Comparison of ENCODE assay signal across 22 cellular contexts in the genomic region with DNA sequence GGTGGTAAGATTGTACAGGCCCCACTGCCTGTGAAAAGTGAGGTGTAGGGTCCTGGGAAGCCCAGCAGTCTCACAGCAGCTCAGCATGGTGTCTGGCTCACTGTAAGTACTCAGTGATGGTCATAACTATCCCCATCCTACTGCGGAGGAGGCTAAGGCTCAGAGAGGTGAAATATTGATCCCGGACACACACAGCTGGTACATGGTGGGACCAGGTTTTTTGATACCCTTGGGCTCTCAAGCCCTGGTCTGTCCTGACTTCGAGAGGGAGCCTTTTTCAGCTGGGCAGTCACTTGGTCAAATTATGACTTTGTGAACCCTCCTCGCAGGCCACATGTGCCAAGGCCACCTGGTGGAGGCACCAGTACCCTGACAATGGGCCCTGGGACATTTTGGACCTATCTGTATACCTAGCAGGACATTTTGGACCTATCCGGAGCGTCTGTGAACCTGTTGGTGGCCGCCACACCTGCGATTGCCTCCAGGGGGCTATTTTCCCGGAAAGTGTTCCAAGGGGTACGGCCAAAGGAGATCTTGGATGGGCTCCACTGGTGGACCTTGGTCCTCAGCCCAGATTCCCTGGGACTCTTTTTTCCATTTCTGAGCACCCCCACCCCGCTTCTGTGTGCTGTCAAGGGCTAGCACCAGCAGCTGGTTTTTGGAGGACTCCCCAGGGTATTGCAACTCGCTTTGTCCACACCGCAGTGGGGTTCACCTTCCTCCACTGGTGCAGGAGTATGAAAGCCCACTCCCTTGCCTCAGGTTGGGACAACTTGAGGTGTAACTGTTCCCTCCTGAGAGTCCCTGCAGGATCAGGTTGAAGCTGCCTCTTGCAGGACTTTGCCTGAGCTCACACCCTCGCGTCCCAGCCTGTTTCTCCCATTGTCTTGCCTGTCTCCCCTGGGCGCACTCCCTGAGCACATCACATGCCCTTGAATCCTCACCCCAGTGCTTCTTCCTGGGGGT.
A peak's percentile ranks its signal among the peaks of the same experiment; 100 is the strongest.
DNase-seq lines count a peak whose midpoint lies in the region; ATAC-seq, FAIRE-seq and TF ChIP-seq lines count a peak whose summit lies in the region.
"Had no signal": no experiment of that assay in that cellular context is flagged by ENCODE, and none has a peak within 500 bp of the region (broad histone marks: within the 10 kb centered on the region; RNA-seq: fewer than 3 reads in every experiment).

No MANE protein-coding gene starts in this region.

- peaks cover 29% of the 10 kb centered on the region for H3F3A ChIP-seq in neural progenitor cell (ENCODE audit: low read depth)

- H3K4me3 Mint-ChIP-seq in Caco-2 (ENCODE audit: unreplicated experiment) = no peak overlapping the region
- H3K4me3 Mint-ChIP-seq in neural progenitor cell = peak overlapping the region; percentile 53
- H3K4me3 Mint-ChIP-seq: activated CD4-positive, alpha-beta T cell treated with anti-CD3 and anti-CD28 coated beads, Interleukin-2, amount 10 ng/mL, durations not matched to agents 24 days and 14 days; activated naive CD4-positive, alpha-beta T cell treated with anti-CD3 and anti-CD28 coated beads, Interleukin-2, amount 50 U/mL, for 24 hours; activated T-cell treated with anti-CD3 and anti-CD28 coated beads, Interleukin-2, amount 50 U/mL, for 24 hours had no signal

- no peak overlapping the region for H3K4me2 ChIP-seq in HCT116 (ENCODE audit: low read length)
- no peak overlapping the region for H3K4me2 ChIP-seq in H1 (ENCODE audit: insufficient read depth in 1 of 2, low read depth in 2 of 2, low read length in 2 of 2)
- no peak overlapping the region for H3K4me2 ChIP-seq in neural progenitor cell

- no peak overlapping the region for H4K8ac ChIP-seq in H1 (ENCODE audit: extremely low read depth, insufficient read depth, low read length)

- no peak for FAIRE-seq in H1 (lab: Jason Lieb, UNC)
- FAIRE-seq: G401.6, H54 had no signal

- H3K36me3 Mint-ChIP-seq in Caco-2 (ENCODE audit: insufficient read depth, unreplicated experiment) = peaks cover 5% of the 10 kb centered on the region
- no peaks in the 10 kb centered on the region for H3K36me3 Mint-ChIP-seq in neural progenitor cell
- H3K36me3 Mint-ChIP-seq: activated naive CD4-positive, alpha-beta T cell treated with anti-CD3 and anti-CD28 coated beads, Interleukin-2, amount 50 U/mL, for 24 hours; brain had no signal

- H3K9ac ChIP-seq in HCT116 (ENCODE audit: low read length) = no peak overlapping the region
- H3K9ac ChIP-seq in H1 (replicated peaks in 1 of 4; ENCODE audit: extremely low read depth in 1 of 4, low read depth in 3 of 4, low read length in 3 of 4) = no peak overlapping the region
- H3K9ac ChIP-seq in neural progenitor cell = no peak overlapping the region

- no TSS peak for BruUV-seq in Caco-2 (replicated peaks; lab: Mats Ljungman, UMichigan)
- BruUV-seq in HCT116 (replicated peaks; lab: Mats Ljungman, UMichigan) = no TSS peak

- peak overlapping the region; percentile 24 for H3K27ac Mint-ChIP-seq in Caco-2 (ENCODE audit: unreplicated experiment)
- H3K27ac Mint-ChIP-seq in neural progenitor cell = peak overlapping the region; percentile 79
- H3K27ac Mint-ChIP-seq: activated CD4-positive, alpha-beta T cell treated with anti-CD3 and anti-CD28 coated beads, Interleukin-2, amount 10 ng/mL, durations not matched to agents 24 days and 14 days; activated T-cell treated with anti-CD3 and anti-CD28 coated beads, Interleukin-2, amount 50 U/mL, for 24 hours had no signal

- H3K4me1 Mint-ChIP-seq in Caco-2 (ENCODE audit: low read depth, unreplicated experiment) (peaks cover 41% of the 10 kb centered on the region), neural progenitor cell (peaks cover 77% of the 10 kb centered on the region)
- H3K4me1 Mint-ChIP-seq: activated CD4-positive, alpha-beta T cell treated with anti-CD3 and anti-CD28 coated beads, Interleukin-2, amount 10 ng/mL, durations not matched to agents 24 days and 14 days had no signal

- no peak overlapping the region for H3K23ac ChIP-seq in H1 (ENCODE audit: insufficient read length)

- H3K27me3 Mint-ChIP-seq in Caco-2 (ENCODE audit: insufficient read depth, unreplicated experiment) (no peaks in the 10 kb centered on the region), neural progenitor cell (ENCODE audit: insufficient read depth, low read depth) (peaks cover 4% of the 10 kb centered on the region)

- no peak overlapping the region for H3K4ac ChIP-seq in H1 (replicated peaks; ENCODE audit: insufficient read length, low read depth, low read length)

- H3K27ac ChIP-seq in HCT116 (ENCODE audit: low read depth, low read length) (no peak overlapping the region), H1 (ENCODE audit: low read depth, low read length) (no peak overlapping the region), neural progenitor cell (no peak overlapping the region), body of pancreas (no peak overlapping the region)
- H3K27ac ChIP-seq: neutrophil, Peyer's patch, SK-N-MC had no signal

- H3K27me3 ChIP-seq in Caco-2 (replicated peaks; ENCODE audit: control insufficient read depth, insufficient read depth, low read length) (no peaks in the 10 kb centered on the region), HCT116 (ENCODE audit: insufficient read depth, low read length) (peaks cover 10% of the 10 kb centered on the region; the same call in 1 of the 2 replicates), H1 (replicated peaks in 1 of 4; ENCODE audit: control insufficient read depth in 3 of 4, extremely low read depth in 1 of 4, insufficient read depth in 3 of 4, low read length in 3 of 4) (peaks cover 3 to 28% (median 23%) of the 10 kb centered on the region in 4 experiments), neural progenitor cell (peaks cover 71% of the 10 kb centered on the region), body of pancreas (no peaks in the 10 kb centered on the region)
- H3K27me3 ChIP-seq: Peyer's patch had no signal

- DNase-seq in Caco-2 (peak; percentile 40 to 48), HCT116 (ENCODE audit: low read depth, low spot score) (no peak), H1 (ENCODE audit: low read depth in 1 of 2, low spot score in 2 of 2) (peak in 1 of 2 experiments; percentile 65), neural progenitor cell (ENCODE audit: low spot score) (no peak), COLO668 (lab: John Stamatoyannopoulos, UW; ENCODE audit: unreplicated experiment) (no peak), body of pancreas (no peak)
- DNase-seq: activated CD4-positive, alpha-beta T cell treated with anti-CD3 and anti-CD28 coated beads, Interleukin-2, amount 10 ng/mL, durations not matched to agents 24 days and 14 days; activated T-cell treated with anti-CD3 and anti-CD28 coated beads, Interleukin-2, amount 50 U/mL, for 24 hours; NCI-H1417 treated with DMSO at 0.1 percent for 48 hours; NCI-H2171 treated with DMSO at 0.1 percent for 48 hours; NCI-H748 treated with DMSO at 0.1 percent for 48 hours; stimulated activated CD4-positive, alpha-beta T cell treated with anti-CD3 and anti-CD28 coated beads, Interleukin-4, amount 100 ng/mL, for 1 hour; substantia nigra had no signal

- ATAC-seq in HCT116 = peak; percentile 46
- ATAC-seq in GM21619 (IDR thresholded peaks at IDR 0.05; ENCODE audit: unreplicated experiment) = no peak
- no peak for ATAC-seq in body of pancreas
- no peak for ATAC-seq in HG03097 (IDR thresholded peaks at IDR 0.05; ENCODE audit: low FRiP score, unreplicated experiment)

- H3K14ac ChIP-seq in H1 (ENCODE audit: insufficient read length) = no peak overlapping the region

- H3K4me1 ChIP-seq in Caco-2 = peaks cover 75% of the 10 kb centered on the region
- peaks cover 14 to 16% of the 10 kb centered on the region in 2 experiments; a peak in 3 of 4 replicates for H3K4me1 ChIP-seq in HCT116 (ENCODE audit: control insufficient read depth in 1 of 2, insufficient read depth in 2 of 2, low read length in 2 of 2)
- peaks cover 4 to 34% (median 22%) of the 10 kb centered on the region in 4 experiments for H3K4me1 ChIP-seq in H1 (replicated peaks in 1 of 4; ENCODE audit: control insufficient read depth in 3 of 4, insufficient read depth in 4 of 4, low read length in 3 of 4)
- H3K4me1 ChIP-seq in neural progenitor cell = peaks cover 37% of the 10 kb centered on the region
- peaks cover 4% of the 10 kb centered on the region for H3K4me1 ChIP-seq in body of pancreas
- H3K4me1 ChIP-seq: Peyer's patch had no signal

- H2AFZ ChIP-seq in HCT116 (ENCODE audit: low read depth, low read length, poor library complexity, severe bottlenecking) (no peak overlapping the region), H1 (ENCODE audit: low read length) (no peak overlapping the region), neural progenitor cell (replicated peaks) (no peak overlapping the region)

- no peak overlapping the region for H4K5ac ChIP-seq in H1 (ENCODE audit: insufficient read length, low read depth, low read length)

- peak; percentile 36 to 50 for TF ChIP-seq CTCF in Caco-2 (IDR thresholded peaks at IDR 0.05; ENCODE audit: insufficient read depth in 1 of 2, low read depth in 1 of 2, low read length in 1 of 2, severe bottlenecking in 1 of 2, unreplicated experiment in 1 of 2)
- TF ChIP-seq CTCF in HCT116 (IDR thresholded peaks at IDR 0.05 in 2 of 3, conservative IDR thresholded peaks at IDR 0.05 in 1 of 3; ENCODE audit: borderline replicate concordance in 1 of 3, insufficient read depth in 1 of 3, low read depth in 2 of 3, low read length in 2 of 3) = peak in 2 of 3 experiments; percentile 50 to 54; a peak in 3 of 6 replicates
- TF ChIP-seq CTCF in H1 (IDR thresholded peaks at IDR 0.05; ENCODE audit: control extremely low read depth in 1 of 3, insufficient read depth in 1 of 3, low read depth in 1 of 3, low read length in 3 of 3) = peak; percentile 39 to 51 (median 43)
- TF ChIP-seq CTCF in neural progenitor cell (IDR thresholded peaks at IDR 0.05) = peak; percentile 37
- TF ChIP-seq CTCF in body of pancreas (IDR thresholded peaks at IDR 0.05) = no peak

- no peaks in the 10 kb centered on the region for H3K79me2 ChIP-seq in HCT116 (ENCODE audit: insufficient read depth, low read length)
- no peaks in the 10 kb centered on the region for H3K79me2 ChIP-seq in H1 (ENCODE audit: control insufficient read depth in 1 of 2, insufficient read depth in 2 of 2, low read length in 2 of 2)
- no peaks in the 10 kb centered on the region for H3K79me2 ChIP-seq in neural progenitor cell (ENCODE audit: low read depth)

- peak; percentile 15; the same call in 1 of the 2 replicates for TF ChIP-seq RAD21 in HCT116 (IDR thresholded peaks at IDR 0.05; ENCODE audit: low read depth)
- TF ChIP-seq RAD21 in H1 (IDR thresholded peaks at IDR 0.05 in 1 of 2, conservative IDR thresholded peaks at IDR 0.05 in 1 of 2; ENCODE audit: low read depth in 2 of 2, low read length in 2 of 2) = peak in 1 of 2 experiments; percentile 31; a peak in 1 of 4 replicates

- RAD21 ChIA-PET in HCT116 (lab: Charles Lee; ENCODE audit: low non-redundant PET in 1 of 2, low total read pairs in 2 of 2, uncharacterized antibody in 2 of 2, unreplicated experiment in 2 of 2) = no interaction called here

- intact Hi-C loops in Caco-2 (cut with micrococcal nuclease; ENCODE audit: unreplicated experiment) = loop anchor here (5.0 kb wide), 3 partner anchors 83 to 203 kb away; a partner anchor contains a TSS
- intact Hi-C loops in HCT116 (cut with micrococcal nuclease) = no loop called here
- intact Hi-C loops in body of pancreas (cut with DNase I) = no loop called here

- peaks cover 4% of the 10 kb centered on the region for H3K23me2 ChIP-seq in H1 (ENCODE audit: low read depth, low read length)

- H3K18ac ChIP-seq in H1 (ENCODE audit: extremely low read depth, low read length) = no peak overlapping the region

- H4K20me1 ChIP-seq in HCT116 (ENCODE audit: insufficient read depth) (no peaks in the 10 kb centered on the region), H1 (replicated peaks in 1 of 2; ENCODE audit: control insufficient read depth in 1 of 2, insufficient read depth in 2 of 2, low read length in 2 of 2) (no peaks in the 10 kb centered on the region), neural progenitor cell (ENCODE audit: low read depth) (peaks cover 8% of the 10 kb centered on the region)

- H2BK12ac ChIP-seq in H1 (ENCODE audit: low read depth, low read length) = peak overlapping the region; percentile 90

- no peak overlapping the region for H3K56ac ChIP-seq in H1 (replicated peaks; ENCODE audit: insufficient read length, low read depth, low read length)

- H2BK5ac ChIP-seq in H1 (ENCODE audit: low read depth, low read length) = peak overlapping the region; percentile 48; the same call in 1 of the 2 replicates

- no peak for TF ChIP-seq EP300 in H1 (IDR thresholded peaks at IDR 0.05; ENCODE audit: borderline replicate concordance in 1 of 2, low read depth in 2 of 2, low read length in 2 of 2)

- TF ChIP-seq POLR2A in HCT116 (IDR thresholded peaks at IDR 0.05; ENCODE audit: borderline replicate concordance, extremely low read depth, insufficient read depth, insufficient read length) (no peak), H1 (IDR thresholded peaks at IDR 0.05; ENCODE audit: control extremely low read depth in 1 of 2, low read depth in 2 of 2, low read length in 2 of 2) (no peak), body of pancreas (IDR thresholded peaks at IDR 0.05) (no peak)

- H2BK15ac ChIP-seq in H1 (ENCODE audit: low read length) = peak overlapping the region; percentile 76; the same call in 1 of the 2 replicates

- H2AK5ac ChIP-seq in H1 (ENCODE audit: low read depth, low read length) = peak overlapping the region; percentile 78; the same call in 1 of the 2 replicates

- H3K9me2 ChIP-seq in HCT116 (ENCODE audit: insufficient read depth) = no peaks in the 10 kb centered on the region

- H2BK20ac ChIP-seq in H1 (ENCODE audit: low read length) = peak overlapping the region; percentile 51

- H4K91ac ChIP-seq in H1 (replicated peaks; ENCODE audit: insufficient read length, low read length) = peak overlapping the region; percentile 44

- no peaks in the 10 kb centered on the region for H3K36me3 ChIP-seq in Caco-2 (ENCODE audit: control insufficient read depth, insufficient read depth, low read length)
- no peaks in the 10 kb centered on the region for H3K36me3 ChIP-seq in HCT116 (ENCODE audit: control insufficient read depth in 1 of 2, insufficient read depth in 2 of 2, low read length in 2 of 2)
- no peaks in the 10 kb centered on the region for H3K36me3 ChIP-seq in H1 (ENCODE audit: control insufficient read depth in 2 of 4, insufficient read depth in 4 of 4, low read length in 3 of 4)
- H3K36me3 ChIP-seq in neural progenitor cell = no peaks in the 10 kb centered on the region
- no peaks in the 10 kb centered on the region for H3K36me3 ChIP-seq in body of pancreas (replicated peaks in 1 of 2; ENCODE audit: insufficient read depth in 1 of 2, low read depth in 2 of 2)
- H3K36me3 ChIP-seq: neutrophil, Peyer's patch had no signal

- H3K9me3 Mint-ChIP-seq in Caco-2 (ENCODE audit: unreplicated experiment) (no peaks in the 10 kb centered on the region), neural progenitor cell (no peaks in the 10 kb centered on the region)
- H3K9me3 Mint-ChIP-seq: activated CD4-positive, alpha-beta T cell treated with anti-CD3 and anti-CD28 coated beads, Interleukin-2, amount 10 ng/mL, durations not matched to agents 24 days and 14 days; activated naive CD4-positive, alpha-beta T cell treated with anti-CD3 and anti-CD28 coated beads, Interleukin-2, amount 50 U/mL, for 24 hours; activated T-cell treated with anti-CD3 and anti-CD28 coated beads, Interleukin-2, amount 50 U/mL, for 24 hours had no signal

- POLR2A ChIA-PET in Caco-2 (lab: Charles Lee) (interaction anchor here (0.5 kb wide), 1 partner anchor 484 kb away, joined by 11 read pairs; no protein-coding TSS in a partner anchor), HCT116 (lab: Charles Lee) (interaction anchor here (1.0 kb wide), 1 partner anchor 9 kb away, joined by 3 read pairs; no protein-coding TSS in a partner anchor), H1 (lab: Charles Lee; ENCODE audit: partially characterized antibody) (no interaction called here)

- H3K4me3 ChIP-seq in Caco-2 (ENCODE audit: low read depth, low read length) (no peak overlapping the region), HCT116 (replicated peaks in 1 of 2; ENCODE audit: low read depth in 1 of 2, low read length in 2 of 2) (no peak overlapping the region), H1 (ENCODE audit: extremely low read depth in 1 of 4, insufficient read depth in 2 of 4, low read depth in 3 of 4, low read length in 4 of 4) (no peak overlapping the region), neural progenitor cell (no peak overlapping the region), body of pancreas (no peak overlapping the region)
- H3K4me3 ChIP-seq: Peyer's patch, SK-N-MC had no signal

- CTCF ChIA-PET in Caco-2 (lab: Charles Lee) (no interaction called here), HCT116 (lab: Charles Lee) (no interaction called here), H1 (lab: Charles Lee; ENCODE audit: partially characterized antibody) (interaction anchor here (0.5 to 6.7 kb wide), 27 partner anchors 8 to 1117 kb away, joined by 3 to 55 read pairs (median 5); no protein-coding TSS in a partner anchor)

- H3K9me3 ChIP-seq in Caco-2 (no peaks in the 10 kb centered on the region), HCT116 (ENCODE audit: control insufficient read depth in 1 of 2, insufficient read depth in 1 of 2, low read depth in 1 of 2, low read length in 2 of 2) (no peaks in the 10 kb centered on the region), H1 (ENCODE audit: insufficient read depth in 2 of 2, low read depth in 1 of 2, low read length in 1 of 2) (no peaks in the 10 kb centered on the region), neural progenitor cell (ENCODE audit: low read depth) (no peaks in the 10 kb centered on the region), body of pancreas (no peaks in the 10 kb centered on the region)
- H3K9me3 ChIP-seq: neutrophil, Peyer's patch had no signal

- WGBS in H1 (ENCODE audit: extremely low coverage in 1 of 2, insufficient coverage in 1 of 2, insufficient read length in 1 of 2, insufficient replicate concordance in 2 of 2, low coverage in 1 of 2, low lambda C conversion rate in 2 of 2, missing lambda C conversion rate in 1 of 2), 2 experiments = 89% methylated on average over 16 of the region's 16 CpGs; no CpG with 5 or more reads in 1 of the 2 experiments
- 83 to 86% methylated on average over 13 to 16 of the region's 16 CpGs for WGBS in body of pancreas, 2 donors

- H2BK120ac ChIP-seq in H1 (replicated peaks; ENCODE audit: low read depth, low read length) = no peak overlapping the region

- no peaks in the 10 kb centered on the region for H3K79me1 ChIP-seq in H1 (ENCODE audit: low read depth, low read length)

Comparison
In these comparisons a context has a peak if more than half of its experiments do, and no peak if none do; other contexts are left out.
1. DNase-seq: peak in Caco-2 (2 of 2); none in HCT116 (single experiment), neural progenitor cell (single experiment), COLO668 (single experiment) and body of pancreas (0 of 4).
2. CTCF ChIP-seq: peak in Caco-2 (2 of 2), HCT116 (2 of 3), H1 (3 of 3) and neural progenitor cell (single experiment); none in body of pancreas (0 of 7).